ENCODE assay signal across 37 cellular contexts in genomic region chr17:60415146-60415545, GRCh38. TPM values are rescaled to one million over a fixed set of nuclear protein-coding genes. Genes with fewer than 3 reads are reported as not detected.
"Had no signal": no experiment of that assay in that cellular context is flagged by ENCODE, and none has a peak within 500 bp of the region (broad histone marks: within the 10 kb centered on the region; RNA-seq: fewer than 3 reads in every experiment).

No MANE protein-coding gene starts in this region.

- H3K4me1 ChIP-seq: adrenal gland, body of pancreas, breast epithelium had no signal

- H3K36me3 ChIP-seq: adrenal gland, brain microvascular endothelial cell, breast epithelium had no signal

- H3K9me3 ChIP-seq: adrenal gland, body of pancreas, breast epithelium had no signal

- DNase-seq: activated B cell treated with CpG ODN at 0.5 μM for 24 hours; activated CD4-positive, alpha-beta memory T cell treated with anti-CD3 and anti-CD28 coated beads for 36 hours; activated CD4-positive, alpha-beta T cell treated with anti-CD3 and anti-CD28 coated beads for 4 hours; activated CD4-positive, alpha-beta T cell treated with anti-CD3 and anti-CD28 coated beads, Interleukin-2, amount 10 ng/mL, durations not matched to agents 24 days and 14 days; activated CD4-positive, alpha-beta T cell treated with anti-CD3 and anti-CD28 coated beads, Interleukin-2, amount 50 U/mL, for 1 hour; activated CD4-positive, alpha-beta T cell treated with anti-CD3 and anti-CD28 coated beads, Interleukin-2, amount 50 U/mL, for 4 hours; activated CD4-positive, CD25-positive, alpha-beta regulatory T cell treated with anti-CD3 and anti-CD28 coated beads, Interleukin-2, amount 50 U/mL, for 72 hours; activated CD8-positive, alpha-beta memory T cell treated with anti-CD3 and anti-CD28 coated beads, Interleukin-2, amount 50 U/mL, for 4 hours; activated CD8-positive, alpha-beta T cell treated with anti-CD3 and anti-CD28 coated beads for 36 hours; activated effector memory CD4-positive, alpha-beta T cell treated with anti-CD3 and anti-CD28 coated beads, Interleukin-2, amount 50 U/mL, for 16 hours; activated gamma-delta T cell treated with Interleukin-2 at 50 U/mL for 16 hours; activated naive CD4-positive, alpha-beta T cell; activated naive CD4-positive, alpha-beta T cell treated with anti-CD3 and anti-CD28 coated beads for 36 hours; activated naive CD4-positive, alpha-beta T cell treated with anti-CD3 and anti-CD28 coated beads, Interleukin-2, amount 50 U/mL, for 16 hours; activated naive CD8-positive, alpha-beta T cell treated with anti-CD3 and anti-CD28 coated beads for 36 hours; activated T-cell treated with anti-CD3 and anti-CD28 coated beads for 4 hours; activated T-cell treated with anti-CD3 and anti-CD28 coated beads, Interleukin-2, amount 50 U/mL, for 1 hour; activated T-cell treated with anti-CD3 and anti-CD28 coated beads, Interleukin-2, amount 50 U/mL, for 4 hours; activated T-cell treated with anti-CD3 and anti-CD28 coated beads, Interleukin-2, amount 50 U/mL, for 72 hours; adrenal gland; amniotic stem cell; aorta; body of pancreas; brain microvascular endothelial cell; central memory CD4-positive, alpha-beta T cell; T-helper 1 cell; T-helper 2 cell; T-helper 9 cell had no signal

- H3K27ac ChIP-seq: adrenal gland, body of pancreas, brain microvascular endothelial cell, breast epithelium, VCaP had no signal

- H3K27me3 ChIP-seq: adrenal gland, body of pancreas, brain microvascular endothelial cell, breast epithelium had no signal

- FAIRE-seq: astrocyte, TTC549 had no signal

- H3K4me3 ChIP-seq: adrenal gland, body of pancreas, breast epithelium had no signal

RNA-seq across cellular contexts. Expression of gene CHCT1, which starts 7.1 kb away (rescaled TPM):
- total RNA-seq: activated CD4-positive, alpha-beta memory T cell treated with anti-CD3 and anti-CD28 coated beads for 36 hours; activated CD4-positive, alpha-beta T cell treated with anti-CD3 and anti-CD28 coated beads, Interleukin-2, amount 10 ng/mL, durations not matched to agents 24 days and 14 days; activated CD8-positive, alpha-beta memory T cell treated with anti-CD3 and anti-CD28 coated beads for 36 hours; activated CD8-positive, alpha-beta T cell treated with anti-CD3 and anti-CD28 coated beads for 36 hours; activated T-helper 1 cell treated with anti-CD3 and anti-CD28 coated beads, Interleukin-12 subunit alpha, Interleukin-12 subunit beta, Interleukin-2, Interleukin-4 antibody, amounts not matched to agents 30 ng/mL and 10 ng/mL and 1 ng/mL, durations not matched to agents 14 hours and 24 hours and 36 hours; activated T-helper 17 cell treated with anti-CD3 and anti-CD28 coated beads, Interleukin-2, amount 50 U/mL, for 72 hours; aorta; astrocyte; body of pancreas; cardiac septum; cerebellum had no signal
- polyA plus RNA-seq: aorta had no signal
